ENCODE assay signal across 1 cellular context in the genomic region with DNA sequence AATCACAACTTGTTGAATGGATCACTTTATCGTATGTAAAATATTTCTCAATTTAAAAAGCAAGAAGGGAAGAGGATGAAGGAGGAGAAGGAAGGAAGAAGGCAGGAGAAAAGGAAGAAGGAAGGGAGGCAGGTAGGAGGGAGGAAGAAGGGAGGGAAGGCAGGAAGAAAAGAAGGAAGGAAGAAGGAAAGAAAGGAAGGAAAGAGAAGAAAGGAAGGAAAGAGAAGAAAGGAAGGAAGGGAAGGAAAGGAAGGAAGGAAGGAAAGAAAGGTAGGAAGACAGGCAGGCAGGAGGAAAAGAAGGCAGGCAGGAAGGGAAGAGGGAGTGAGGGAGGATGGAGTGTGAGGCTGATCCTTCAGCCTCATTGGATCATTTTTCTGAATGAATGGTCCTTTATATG.
TF ChIP-seq lines count a peak whose summit lies in the region.

No MANE protein-coding gene starts in this region.

TF ChIP-seq in K562, 482 proteins besides CTCF, POLR2A, EP300 and RAD21:
- TF ChIP-seq, protein P1, sequence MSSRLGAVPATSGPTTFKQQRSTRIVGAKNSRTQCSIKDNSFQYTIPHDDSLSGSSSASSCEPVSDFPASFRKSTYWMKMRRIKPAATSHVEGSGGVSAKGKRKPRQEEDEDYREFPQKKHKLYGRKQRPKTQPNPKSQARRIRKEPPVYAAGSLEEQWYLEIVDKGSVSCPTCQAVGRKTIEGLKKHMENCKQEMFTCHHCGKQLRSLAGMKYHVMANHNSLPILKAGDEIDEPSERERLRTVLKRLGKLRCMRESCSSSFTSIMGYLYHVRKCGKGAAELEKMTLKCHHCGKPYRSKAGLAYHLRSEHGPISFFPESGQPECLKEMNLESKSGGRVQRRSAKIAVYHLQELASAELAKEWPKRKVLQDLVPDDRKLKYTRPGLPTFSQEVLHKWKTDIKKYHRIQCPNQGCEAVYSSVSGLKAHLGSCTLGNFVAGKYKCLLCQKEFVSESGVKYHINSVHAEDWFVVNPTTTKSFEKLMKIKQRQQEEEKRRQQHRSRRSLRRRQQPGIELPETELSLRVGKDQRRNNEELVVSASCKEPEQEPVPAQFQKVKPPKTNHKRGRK (tag; IDR thresholded peaks at IDR 0.05) = peak; percentile 42; the same call in 1 of the 2 replicates
- TF ChIP-seq, protein P2, sequence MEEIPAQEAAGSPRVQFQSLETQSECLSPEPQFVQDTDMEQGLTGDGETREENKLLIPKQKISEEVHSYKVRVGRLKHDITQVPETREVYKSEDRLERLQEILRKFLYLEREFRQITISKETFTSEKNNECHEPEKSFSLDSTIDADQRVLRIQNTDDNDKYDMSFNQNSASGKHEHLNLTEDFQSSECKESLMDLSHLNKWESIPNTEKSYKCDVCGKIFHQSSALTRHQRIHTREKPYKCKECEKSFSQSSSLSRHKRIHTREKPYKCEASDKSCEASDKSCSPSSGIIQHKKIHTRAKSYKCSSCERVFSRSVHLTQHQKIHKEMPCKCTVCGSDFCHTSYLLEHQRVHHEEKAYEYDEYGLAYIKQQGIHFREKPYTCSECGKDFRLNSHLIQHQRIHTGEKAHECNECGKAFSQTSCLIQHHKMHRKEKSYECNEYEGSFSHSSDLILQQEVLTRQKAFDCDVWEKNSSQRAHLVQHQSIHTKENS (CRISPR knock-in tag; IDR thresholded peaks at IDR 0.05) = no peak
